In genomic region chr1:19409477-19410086, GRCh38 we compare ENCODE assay signal across 16 cellular contexts.
DNase-seq lines count a peak whose midpoint lies in the region; ATAC-seq and TF ChIP-seq lines count a peak whose summit lies in the region.
"Had no signal": no experiment of that assay in that cellular context is flagged by ENCODE, and none has a peak within 500 bp of the region (broad histone marks: within the 10 kb centered on the region; RNA-seq: fewer than 3 reads in every experiment).

No MANE protein-coding gene starts in this region.

- no peaks in the 10 kb centered on the region for H3K36me3 ChIP-seq in OCI-LY7 (ENCODE audit: insufficient read depth, low read length)

- no peak overlapping the region for H3K4me3 Mint-ChIP-seq in activated T-cell treated with anti-CD3 and anti-CD28 coated beads, Interleukin-2, amount 50 U/mL, for 72 hours
- H3K4me3 Mint-ChIP-seq in effector memory CD8-positive, alpha-beta T cell: no peak overlapping the region
- H3K4me3 Mint-ChIP-seq in stimulated activated effector memory CD8-positive, alpha-beta T cell treated with anti-CD3 and anti-CD28 coated beads, Interleukin-12 subunit alpha, Interleukin-12 subunit beta, amount 100 ng/mL, for 72 hours: no peak overlapping the region

- peaks cover 61% of the 10 kb centered on the region for H3K4me1 Mint-ChIP-seq in activated T-cell treated with anti-CD3 and anti-CD28 coated beads, Interleukin-2, amount 50 U/mL, for 72 hours (ENCODE audit: low read depth)
- peaks cover 63 to 79% of the 10 kb centered on the region in 2 donors for H3K4me1 Mint-ChIP-seq in effector memory CD8-positive, alpha-beta T cell (ENCODE audit: low read depth in 2 of 2)
- peaks cover 83% of the 10 kb centered on the region for H3K4me1 Mint-ChIP-seq in stimulated activated effector memory CD8-positive, alpha-beta T cell treated with anti-CD3 and anti-CD28 coated beads, Interleukin-12 subunit alpha, Interleukin-12 subunit beta, amount 100 ng/mL, for 72 hours

- peaks cover 0 to 4% of the 10 kb centered on the region in 2 donors for H3K36me3 Mint-ChIP-seq in activated T-cell treated with anti-CD3 and anti-CD28 coated beads, Interleukin-2, amount 50 U/mL, for 72 hours (ENCODE audit: insufficient read depth in 2 of 2)
- H3K36me3 Mint-ChIP-seq in effector memory CD8-positive, alpha-beta T cell (ENCODE audit: insufficient read depth): peaks cover 23% of the 10 kb centered on the region
- H3K36me3 Mint-ChIP-seq in stimulated activated effector memory CD8-positive, alpha-beta T cell treated with anti-CD3 and anti-CD28 coated beads, Interleukin-12 subunit alpha, Interleukin-12 subunit beta, amount 100 ng/mL, for 72 hours: peaks cover 36% of the 10 kb centered on the region

- H3K79me2 ChIP-seq in OCI-LY7 (ENCODE audit: insufficient read depth, low read depth, low read length): no peaks in the 10 kb centered on the region

- H3K4me2 ChIP-seq in OCI-LY7 (ENCODE audit: low read length): no peak overlapping the region
- H3K4me2 ChIP-seq: BLaER1 had no signal

- H3K4me3 ChIP-seq in OCI-LY7 (ENCODE audit: low read depth, low read length, poor library complexity, severe bottlenecking): no peak overlapping the region
- H3K4me3 ChIP-seq: BLaER1, HAP-1 had no signal

- no peaks in the 10 kb centered on the region for H3K9me3 ChIP-seq in OCI-LY7 (ENCODE audit: low read length)
- H3K9me3 ChIP-seq: BLaER1, Caco-2, HAP-1 had no signal

- H2AFZ ChIP-seq in OCI-LY7 (ENCODE audit: low read length): no peak overlapping the region

- CTCF ChIA-PET in OCI-LY7 (lab: Charles Lee; ENCODE audit: unreplicated experiment): interaction anchor here (1.3 kb wide), 1 partner anchor 9 kb away, joined by 5 read pairs; no protein-coding TSS in a partner anchor

- TSS peak; percentile 16 for BruUV-seq in OCI-LY7 (replicated peaks; lab: Mats Ljungman, UMichigan)

- H4K20me1 ChIP-seq in OCI-LY7 (ENCODE audit: insufficient read depth, low read length): 0 out of 2 replicates have a peak, but pooled peaks cover 11% of the 10 kb centered on the region

- intact Hi-C loops in OCI-LY7 (cut with micrococcal nuclease; ENCODE audit: unreplicated experiment): no loop called here

- TF ChIP-seq CTCF in OCI-LY7 (conservative IDR thresholded peaks at IDR 0.05; ENCODE audit: low read length): no peak

- H3K4me1 ChIP-seq in OCI-LY7 (ENCODE audit: insufficient read depth, low read length, poor library complexity, severe bottlenecking): peaks cover 18% of the 10 kb centered on the region
- H3K4me1 ChIP-seq: Caco-2 had no signal

- no peak for DNase-seq in activated T-cell treated with anti-CD3 and anti-CD28 coated beads, Interleukin-2, amount 50 U/mL, for 72 hours
- DNase-seq in activated T-cell treated with anti-CD3 and anti-CD28 coated beads for 4 hours (no peak), OCI-LY7 (ENCODE audit: low spot score) (no peak), amygdala (lab: John Stamatoyannopoulos, UW) (no peak), NCI-H510A treated with DMSO at 0.1 percent for 48 hours (lab: John Stamatoyannopoulos, UW) (no peak)
- no peak for DNase-seq in effector memory CD8-positive, alpha-beta T cell
- no peak for DNase-seq in stimulated activated effector memory CD8-positive, alpha-beta T cell treated with anti-CD3 and anti-CD28 coated beads, Interleukin-12 subunit alpha, Interleukin-12 subunit beta, amount 100 ng/mL, for 72 hours (ENCODE audit: low spot score in 2 of 2)
- no peak for DNase-seq in activated effector memory CD4-positive, alpha-beta T cell treated with Interleukin-2 at 50 U/mL for 16 hours
- DNase-seq: 8988T, Caco-2, MV-4-11, NCI-H1436 treated with DMSO at 0.1 percent for 48 hours, NCI-H2081, NCI-H524 had no signal

- H3K27ac ChIP-seq in OCI-LY7 (ENCODE audit: low read depth, low read length, poor library complexity, severe bottlenecking): no peak overlapping the region
- H3K27ac ChIP-seq: BLaER1 had no signal

- H3K9me3 Mint-ChIP-seq in activated T-cell treated with anti-CD3 and anti-CD28 coated beads, Interleukin-2, amount 50 U/mL, for 72 hours: no peaks in the 10 kb centered on the region
- no peaks in the 10 kb centered on the region for H3K9me3 Mint-ChIP-seq in effector memory CD8-positive, alpha-beta T cell
- no peaks in the 10 kb centered on the region for H3K9me3 Mint-ChIP-seq in stimulated activated effector memory CD8-positive, alpha-beta T cell treated with anti-CD3 and anti-CD28 coated beads, Interleukin-12 subunit alpha, Interleukin-12 subunit beta, amount 100 ng/mL, for 72 hours

- POLR2A ChIA-PET in OCI-LY7 (lab: Charles Lee): no interaction called here

- no peaks in the 10 kb centered on the region for H3K27me3 Mint-ChIP-seq in activated T-cell treated with anti-CD3 and anti-CD28 coated beads, Interleukin-2, amount 50 U/mL, for 72 hours (ENCODE audit: low read depth)
- no peaks in the 10 kb centered on the region for H3K27me3 Mint-ChIP-seq in effector memory CD8-positive, alpha-beta T cell

- no peaks in the 10 kb centered on the region for H3K9me2 ChIP-seq in OCI-LY7 (ENCODE audit: insufficient read depth, low read length)

- ATAC-seq in activated T-cell treated with anti-CD3 and anti-CD28 coated beads, Interleukin-2, amount 50 U/mL, for 72 hours (replicated peaks in 1 of 2): no peak
- ATAC-seq in effector memory CD8-positive, alpha-beta T cell (replicated peaks): no peak
- no peak for ATAC-seq in stimulated activated effector memory CD8-positive, alpha-beta T cell treated with anti-CD3 and anti-CD28 coated beads, Interleukin-12 subunit alpha, Interleukin-12 subunit beta, amount 100 ng/mL, for 72 hours

- H3K27ac Mint-ChIP-seq in activated T-cell treated with anti-CD3 and anti-CD28 coated beads, Interleukin-2, amount 50 U/mL, for 72 hours: peak overlapping the region; percentile 71
- H3K27ac Mint-ChIP-seq in effector memory CD8-positive, alpha-beta T cell: peak overlapping the region; percentile 74 to 89
- H3K27ac Mint-ChIP-seq in stimulated activated effector memory CD8-positive, alpha-beta T cell treated with anti-CD3 and anti-CD28 coated beads, Interleukin-12 subunit alpha, Interleukin-12 subunit beta, amount 100 ng/mL, for 72 hours: peak overlapping the region; percentile 68
